In genomic region chr16:85570735-85571562, GRCh38 we compare ENCODE assay signal across 8 cellular contexts. TPM values are rescaled to one million over a fixed set of nuclear protein-coding genes. Genes with fewer than 3 reads are reported as not detected.
DNase-seq lines count a peak whose midpoint lies in the region; ATAC-seq lines count a peak whose summit lies in the region.

No MANE protein-coding gene starts in this region.

- DNase-seq in SKM-1 treated with dmso at 0.1 percent for 144 hours (lab: John Stamatoyannopoulos, UW; ENCODE audit: unreplicated experiment) (peak; percentile 99), left lobe of liver (ENCODE audit: low spot score) (no peak), NCI-H1436 treated with DMSO at 0.1 percent for 48 hours (lab: John Stamatoyannopoulos, UW) (no peak), GM03348 (ENCODE audit: low spot score) (no peak), LoVo (ENCODE audit: low spot score) (no peak), DMS153 treated with DMSO at 0.1 percent for 48 hours (lab: John Stamatoyannopoulos, UW; ENCODE audit: unreplicated experiment) (no peak)

- peak; percentile 52 for ATAC-seq in GM18511 (IDR thresholded peaks at IDR 0.05; ENCODE audit: unreplicated experiment)
- peak; percentile 34 for ATAC-seq in HG02870 (IDR thresholded peaks at IDR 0.05; ENCODE audit: unreplicated experiment)
- peak; percentile 17 for ATAC-seq in left lobe of liver

RNA-seq across cellular contexts. Expression of gene GSE1, which starts 42.2 kb away (rescaled TPM):
- total RNA-seq in left lobe of liver = 38.3 TPM
